ENCODE assay signal across 8 cellular contexts in the genomic region with DNA sequence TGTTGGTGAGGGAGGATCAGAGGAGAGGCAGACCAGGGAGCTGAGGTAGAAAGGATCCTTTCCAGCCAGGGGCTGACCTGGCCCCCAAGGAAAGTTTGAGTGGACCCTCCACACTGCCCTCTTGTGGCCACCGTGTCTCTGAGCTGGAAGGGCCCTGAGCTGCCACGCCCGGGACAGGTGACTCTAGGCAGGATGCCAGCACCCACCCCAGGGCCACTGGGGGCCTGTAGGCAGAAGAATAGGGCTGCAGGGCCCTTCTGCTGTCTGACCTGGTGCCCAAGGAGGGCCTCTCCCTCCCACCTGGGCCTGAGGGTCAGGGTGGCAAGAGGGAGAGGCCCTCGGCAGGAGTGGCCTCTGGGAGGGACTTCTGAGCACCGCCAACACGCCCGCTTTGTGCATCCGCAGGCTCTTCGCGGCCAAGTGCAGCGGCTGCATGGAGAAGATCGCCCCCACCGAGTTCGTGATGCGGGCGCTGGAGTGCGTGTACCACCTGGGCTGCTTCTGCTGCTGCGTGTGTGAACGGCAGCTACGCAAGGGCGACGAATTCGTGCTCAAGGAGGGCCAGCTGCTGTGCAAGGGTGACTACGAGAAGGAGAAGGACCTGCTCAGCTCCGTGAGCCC.
DNase-seq lines count a peak whose midpoint lies in the region; ATAC-seq, FAIRE-seq and TF ChIP-seq lines count a peak whose summit lies in the region.

No MANE protein-coding gene starts in this region.

- no peaks in the 10 kb centered on the region for H3K4me1 ChIP-seq in endothelial cell of umbilical vein (ENCODE audit: control insufficient read depth, extremely low read depth, insufficient read depth, low read length)
- no peaks in the 10 kb centered on the region for H3K4me1 ChIP-seq in neuronal stem cell (ENCODE audit: control insufficient read depth in 2 of 2, insufficient read depth in 1 of 2, low read depth in 1 of 2, low read length in 2 of 2)

- peak; percentile 78 for DNase-seq in D721Med (ENCODE audit: insufficient read length, low spot score)
- DNase-seq in LNCaP clone FGC (ENCODE audit: low read depth) = no peak
- DNase-seq in activated CD4-positive, alpha-beta memory T cell treated with anti-CD3 and anti-CD28 coated beads for 36 hours = peak; percentile 68
- no peak for DNase-seq in endothelial cell of umbilical vein (ENCODE audit: low read depth, low spot score)
- DNase-seq in neuronal stem cell (ENCODE audit: low spot score) = no peak

- no peak for TF ChIP-seq POLR2A in endothelial cell of umbilical vein (IDR thresholded peaks at IDR 0.05; ENCODE audit: low read depth, low read length)

- peaks cover 30% of the 10 kb centered on the region for H3K27me3 Mint-ChIP-seq in activated CD4-positive, alpha-beta memory T cell treated with anti-CD3 and anti-CD28 coated beads for 36 hours

- H3K9me1 ChIP-seq in endothelial cell of umbilical vein (replicated peaks; ENCODE audit: control insufficient read depth, extremely low read depth, insufficient read depth, low read length) = no peaks in the 10 kb centered on the region

- H3K27ac Mint-ChIP-seq in activated CD4-positive, alpha-beta memory T cell treated with anti-CD3 and anti-CD28 coated beads for 36 hours = no peak overlapping the region

- no peak overlapping the region for H2BK120ac ChIP-seq in neuronal stem cell (ENCODE audit: low read depth, low read length)

- peak overlapping the region; percentile 77 for H2BK15ac ChIP-seq in neuronal stem cell (ENCODE audit: low read length)

- H3K9ac ChIP-seq in endothelial cell of umbilical vein (replicated peaks; ENCODE audit: extremely low read depth, insufficient read depth, low read length) (no peak overlapping the region), neuronal stem cell (ENCODE audit: low read depth, low read length, poor library complexity) (no peak overlapping the region)

- H3K9me3 Mint-ChIP-seq in activated CD4-positive, alpha-beta memory T cell treated with anti-CD3 and anti-CD28 coated beads for 36 hours = no peaks in the 10 kb centered on the region

- intact Hi-C loops in activated CD4-positive, alpha-beta memory T cell treated with anti-CD3 and anti-CD28 coated beads for 36 hours (cut with micrococcal nuclease) = loop anchor here (1.0 kb wide), 1 partner anchor 79 kb away; no protein-coding TSS in a partner anchor
- intact Hi-C loops in endothelial cell of umbilical vein (cut with micrococcal nuclease) = loop anchor here (1.0 kb wide), 1 partner anchor 79 kb away; no protein-coding TSS in a partner anchor

- peak overlapping the region; percentile 24 for H4K8ac ChIP-seq in neuronal stem cell (ENCODE audit: low read depth, low read length)

- BruUV-seq in endothelial cell of umbilical vein (replicated peaks; lab: Mats Ljungman, UMichigan) = no TSS peak

- H3K14ac ChIP-seq in neuronal stem cell (ENCODE audit: low read length) = peak overlapping the region; percentile 98

- H4K91ac ChIP-seq in neuronal stem cell (ENCODE audit: low read depth, low read length, poor library complexity) = peak overlapping the region; percentile 53

- H3K27me3 ChIP-seq in endothelial cell of umbilical vein (ENCODE audit: control insufficient read depth in 2 of 2, insufficient read depth in 2 of 2, low read length in 2 of 2) = peaks cover 4 to 5% of the 10 kb centered on the region in 2 experiments
- peaks cover 3 to 86% (median 50%) of the 10 kb centered on the region in 3 experiments for H3K27me3 ChIP-seq in neuronal stem cell (ENCODE audit: control insufficient read depth in 3 of 3, insufficient read depth in 3 of 3, low read depth in 1 of 3, low read length in 3 of 3)

- H3K4me3 ChIP-seq in LNCaP clone FGC (ENCODE audit: low read depth, low read length) (no peak overlapping the region), endothelial cell of umbilical vein (replicated peaks in 1 of 3; ENCODE audit: insufficient read depth in 1 of 3, low read depth in 1 of 3, low read length in 3 of 3) (no peak overlapping the region), neuronal stem cell (ENCODE audit: low read length in 2 of 2) (no peak overlapping the region)

- WGBS in neuronal stem cell (ENCODE audit: extremely low coverage in 2 of 2, insufficient read length in 2 of 2, insufficient replicate concordance in 1 of 2), 2 donors = no CpG with 5 or more reads among the region's 25 CpGs

- H2BK12ac ChIP-seq in neuronal stem cell (ENCODE audit: low read length) = peak overlapping the region; percentile 53

- no peaks in the 10 kb centered on the region for H3K36me3 ChIP-seq in endothelial cell of umbilical vein (ENCODE audit: control insufficient read depth in 2 of 2, extremely low read depth in 1 of 2, insufficient read depth in 2 of 2, low read length in 2 of 2)
- no peaks in the 10 kb centered on the region for H3K36me3 ChIP-seq in neuronal stem cell (replicated peaks in 1 of 2; ENCODE audit: control insufficient read depth in 2 of 2, insufficient read depth in 2 of 2, low read length in 2 of 2)

- no peak for ATAC-seq in GM19328 (IDR thresholded peaks at IDR 0.05; ENCODE audit: unreplicated experiment)
- no peak for ATAC-seq in GM18873 (IDR thresholded peaks at IDR 0.05; ENCODE audit: low FRiP score, unreplicated experiment)
- no peak for ATAC-seq in HG03196 (IDR thresholded peaks at IDR 0.05; ENCODE audit: unreplicated experiment)

- TF ChIP-seq CTCF in D721Med (IDR thresholded peaks at IDR 0.05; ENCODE audit: insufficient read depth, missing control alignments) (peak; percentile 59), LNCaP clone FGC (IDR thresholded peaks at IDR 0.05; ENCODE audit: control insufficient read depth, extremely low read depth, insufficient read depth) (peak; percentile 83), endothelial cell of umbilical vein (IDR thresholded peaks at IDR 0.05; ENCODE audit: extremely low read depth in 1 of 2, insufficient read depth in 1 of 2, low read depth in 1 of 2, low read length in 2 of 2) (peak; percentile 65 to 84)

- no peak overlapping the region for H3K4ac ChIP-seq in neuronal stem cell (ENCODE audit: low read length)

- CTCF ChIA-PET in activated CD4-positive, alpha-beta memory T cell treated with anti-CD3 and anti-CD28 coated beads for 36 hours (lab: Charles Lee) = interaction anchor here (0.5 to 2.8 kb wide), 39 partner anchors 9 to 191 kb away, joined by 3 to 28 read pairs (median 4); a partner anchor contains a TSS
- CTCF ChIA-PET in endothelial cell of umbilical vein (lab: Charles Lee) = interaction anchor here (0.5 to 4.2 kb wide), 44 partner anchors 9 to 192 kb away, joined by 3 to 68 read pairs (median 5); a partner anchor contains a TSS

- H4K20me1 ChIP-seq in endothelial cell of umbilical vein (replicated peaks; ENCODE audit: control insufficient read depth, extremely low read depth, insufficient read depth, low read length) = no peaks in the 10 kb centered on the region

- no peaks in the 10 kb centered on the region for H3K36me3 Mint-ChIP-seq in activated CD4-positive, alpha-beta memory T cell treated with anti-CD3 and anti-CD28 coated beads for 36 hours

- no peak overlapping the region for H2AFZ ChIP-seq in endothelial cell of umbilical vein (ENCODE audit: low read depth, low read length)
- H2AFZ ChIP-seq in neuronal stem cell (ENCODE audit: low read length) = no peak overlapping the region

- POLR2A ChIA-PET in activated CD4-positive, alpha-beta memory T cell treated with anti-CD3 and anti-CD28 coated beads for 36 hours (lab: Charles Lee) = interaction anchor here (1.0 kb wide), 1 partner anchor 12 kb away, joined by 3 read pairs; no protein-coding TSS in a partner anchor
- POLR2A ChIA-PET in endothelial cell of umbilical vein (lab: Charles Lee) = no interaction called here

- H3K18ac ChIP-seq in neuronal stem cell (ENCODE audit: low read length) = peak overlapping the region; percentile 84

- H3K27ac ChIP-seq in endothelial cell of umbilical vein (ENCODE audit: insufficient read depth, low read depth, low read length) (no peak overlapping the region), neuronal stem cell (replicated peaks; ENCODE audit: low read length) (no peak overlapping the region)

- dilution Hi-C loops in endothelial cell of umbilical vein (cut with MboI; ENCODE audit: extremely low pct_ligation_motif_present, low sequenced_read_pairs) = no loop called here

- H3K4me3 Mint-ChIP-seq in activated CD4-positive, alpha-beta memory T cell treated with anti-CD3 and anti-CD28 coated beads for 36 hours = no peak overlapping the region

- FAIRE-seq in D721Med (lab: Jason Lieb, UNC) (no peak), endothelial cell of umbilical vein (lab: Jason Lieb, UNC) (peak; percentile 61)

- H3K23ac ChIP-seq in neuronal stem cell (ENCODE audit: low read depth, low read length, poor library complexity) = no peak overlapping the region

- H2BK5ac ChIP-seq in neuronal stem cell (ENCODE audit: low read length) = no peak overlapping the region

- H3K4me2 ChIP-seq in endothelial cell of umbilical vein (ENCODE audit: insufficient read depth, low read length) = no peak overlapping the region
- H3K4me2 ChIP-seq in neuronal stem cell (ENCODE audit: insufficient read depth, low read length, poor library complexity, severe bottlenecking) = no peak overlapping the region

- no peaks in the 10 kb centered on the region for H3K79me1 ChIP-seq in neuronal stem cell (ENCODE audit: low read depth, low read length)

- H3K79me2 ChIP-seq in endothelial cell of umbilical vein (ENCODE audit: control insufficient read depth, insufficient read depth, low read length) = no peaks in the 10 kb centered on the region

- no peaks in the 10 kb centered on the region for H3K4me1 Mint-ChIP-seq in activated CD4-positive, alpha-beta memory T cell treated with anti-CD3 and anti-CD28 coated beads for 36 hours (ENCODE audit: low read depth)

- no peaks in the 10 kb centered on the region for H3K9me3 ChIP-seq in endothelial cell of umbilical vein (replicated peaks; ENCODE audit: control insufficient read depth, insufficient read depth, low read length)
- H3K9me3 ChIP-seq in neuronal stem cell (replicated peaks in 1 of 2; ENCODE audit: control insufficient read depth in 2 of 2, insufficient read depth in 1 of 2, low read depth in 1 of 2, low read length in 2 of 2) = no peaks in the 10 kb centered on the region

- peak overlapping the region; percentile 97 for H2AK5ac ChIP-seq in neuronal stem cell (ENCODE audit: low read depth, low read length)

TF ChIP-seq in endothelial cell of umbilical vein, 7 proteins besides CTCF, POLR2A, EP300 and RAD21 (continues in another document):
- TF ChIP-seq MYC (IDR thresholded peaks at IDR 0.05; ENCODE audit: low read depth, low read length) = no peak
- no peak for TF ChIP-seq GATA2 (IDR thresholded peaks at IDR 0.05; ENCODE audit: insufficient read depth, insufficient read length, low read depth, low read length)
- TF ChIP-seq JUN (IDR thresholded peaks at IDR 0.05; ENCODE audit: borderline replicate concordance, insufficient read depth, insufficient read length, low read depth) = no peak
- TF ChIP-seq, protein P1, sequence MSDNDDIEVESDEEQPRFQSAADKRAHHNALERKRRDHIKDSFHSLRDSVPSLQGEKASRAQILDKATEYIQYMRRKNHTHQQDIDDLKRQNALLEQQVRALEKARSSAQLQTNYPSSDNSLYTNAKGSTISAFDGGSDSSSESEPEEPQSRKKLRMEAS (IDR thresholded peaks at IDR 0.05; ENCODE audit: insufficient read depth, insufficient read length) = no peak
- TF ChIP-seq POLR2AphosphoS5 (IDR thresholded peaks at IDR 0.05; ENCODE audit: insufficient read depth, low read depth, low read length) = no peak
- no peak for TF ChIP-seq EZH2 (IDR thresholded peaks at IDR 0.05; ENCODE audit: borderline replicate concordance, low read depth, low read length, severe bottlenecking)

Comparison
In these comparisons a context has a peak if more than half of its experiments do, and no peak if none do; other contexts are left out.
1. DNase-seq: peak in D721Med (single experiment) and activated CD4-positive, alpha-beta memory T cell treated with anti-CD3 and anti-CD28 coated beads for 36 hours (single experiment); none in LNCaP clone FGC (single experiment), endothelial cell of umbilical vein (single experiment) and neuronal stem cell (single experiment).
2. Peak in every context shown above with its lines, with median percentiles within 50 percentile points of each other: CTCF ChIP-seq.